In the genomic region with DNA sequence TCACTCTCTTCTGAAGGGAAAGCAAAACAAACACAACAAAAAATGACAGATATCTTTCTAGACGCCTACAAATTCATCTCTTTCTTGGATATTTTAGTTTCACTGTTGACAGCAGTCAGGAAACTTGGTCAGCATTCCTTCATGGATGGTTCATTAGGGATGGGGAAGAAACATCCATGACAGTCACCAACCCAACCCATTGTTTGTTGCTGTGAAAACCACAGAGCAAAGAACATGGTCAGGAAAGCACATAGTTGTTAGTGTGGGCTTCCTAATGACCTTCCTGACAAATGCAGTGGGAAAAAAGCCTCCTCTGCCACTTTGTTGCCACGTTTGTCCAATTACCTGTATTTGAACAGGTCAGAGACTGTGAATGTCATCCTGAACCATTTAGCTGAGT, we compare ENCODE assay signal across 25 cellular contexts.
"Had no signal": no experiment of that assay in that cellular context is flagged by ENCODE, and none has a peak within 500 bp of the region (broad histone marks: within the 10 kb centered on the region; RNA-seq: fewer than 3 reads in every experiment).

No MANE protein-coding gene starts in this region.

- H3K9me3 ChIP-seq: SK-N-SH had no signal

- H3K27ac ChIP-seq: HL-60, KMS-11, RWPE1 had no signal

- ATAC-seq: K562, Panc1, PC-3 had no signal

- H3K4me2 ChIP-seq: KMS-11, SK-N-SH had no signal

- H3K9ac ChIP-seq: KMS-11, SK-N-SH had no signal

- DNase-seq: Kasumi-1; MV-4-11; NCI-H1048; NCI-H1105; NCI-H1417; NCI-H1436 treated with DMSO at 0.1 percent for 48 hours; NCI-H1694; NCI-H187 treated with DMSO at 0.1 percent for 48 hours; NCI-H2029 treated with DMSO at 0.1 percent for 48 hours; NCI-H2171 treated with DMSO at 0.1 percent for 48 hours; NCI-H226; NCI-H446; NCI-H510A; NCI-H524 treated with DMSO at 0.1 percent for 48 hours; NCI-H69; NCI-H774; NK-92 treated with Interleukin-12 subunit alpha and Interleukin-12 subunit beta, amount 100 ng/mL, for 24 hours; PC-3; SHP77; SK-N-SH had no signal

- H3K4me3 ChIP-seq: K562 had no signal
